Comparison of ENCODE assay signal across 26 cellular contexts in genomic region chr7:101239951-101240220, GRCh38. TPM values are rescaled to one million over a fixed set of nuclear protein-coding genes. Genes with fewer than 3 reads are reported as not detected.
DNase-seq lines count a peak whose midpoint lies in the region; ATAC-seq and TF ChIP-seq lines count a peak whose summit lies in the region.
"Had no signal": no experiment of that assay in that cellular context is flagged by ENCODE, and none has a peak within 500 bp of the region (broad histone marks: within the 10 kb centered on the region; RNA-seq: fewer than 3 reads in every experiment).

No MANE protein-coding gene starts in this region.

- peaks cover 34% of the 10 kb centered on the region for H3K79me2 ChIP-seq in osteoblast (ENCODE audit: insufficient read depth, low read length)

- 85 to 95% (median 88%) methylated on average over 9 of the region's 9 CpGs for WGBS in heart left ventricle, 4 donors
- WGBS in body of pancreas, 2 donors = 92 to 100% methylated on average over 2 to 9 of the region's 9 CpGs
- 88 to 91% methylated on average over 9 of the region's 9 CpGs for WGBS in tibial nerve, 2 donors

- H3K36me3 ChIP-seq in heart left ventricle (peaks cover 0 to 41% (median 27%) of the 10 kb centered on the region in 9 donors), body of pancreas (replicated peaks in 1 of 2; ENCODE audit: insufficient read depth in 1 of 2, low read depth in 2 of 2) (peaks cover 0 to 1% of the 10 kb centered on the region in 2 donors), osteoblast (ENCODE audit: insufficient read depth, low read length) (peaks cover 21% of the 10 kb centered on the region), tibial nerve (peaks cover 0 to 63% (median 0%) of the 10 kb centered on the region in 3 donors)
- H3K36me3 ChIP-seq: ovary had no signal

- TF ChIP-seq EP300 in tibial nerve (IDR thresholded peaks at IDR 0.05) = no peak

- ATAC-seq in heart left ventricle (no peak), Right ventricle myocardium superior (ENCODE audit: poor library complexity) (no peak), body of pancreas (no peak), HG02610 (IDR thresholded peaks at IDR 0.05; ENCODE audit: unreplicated experiment) (no peak), HG02973 (IDR thresholded peaks at IDR 0.05; ENCODE audit: unreplicated experiment) (no peak)
- ATAC-seq: activated naive CD4-positive, alpha-beta T cell treated with anti-CD3 and anti-CD28 coated beads, Interleukin-2, amount 50 U/mL, for 72 hours; GM23338; naive thymus-derived CD8-positive, alpha-beta T cell had no signal

- DNase-seq in heart left ventricle = no peak
- no peak for DNase-seq in Right ventricle myocardium superior
- DNase-seq in body of pancreas = no peak
- peak; percentile 61 for DNase-seq in osteoblast (ENCODE audit: insufficient read length, low spot score, missing footprints)
- no peak for DNase-seq in tibial nerve (ENCODE audit: low spot score in 2 of 2)
- no peak for DNase-seq in dorsolateral prefrontal cortex
- DNase-seq: activated CD4-positive, alpha-beta T cell treated with anti-CD3 and anti-CD28 coated beads, Interleukin-2, amount 50 U/mL, for 1 hour; Caco-2; effector memory CD4-positive, alpha-beta T cell; naive thymus-derived CD8-positive, alpha-beta T cell; NCI-H2081; NCI-H446; OCI-M1; ovary; SHP77 treated with DMSO at 0.1 percent for 48 hours; stimulated activated CD4-positive, alpha-beta T cell treated with anti-CD3 and anti-CD28 coated beads, Interleukin-1b, Interleukin-23, amount 100 ng/mL, for 48 hours had no signal

- TF ChIP-seq POLR2A in heart left ventricle (IDR thresholded peaks at IDR 0.05) (no peak), body of pancreas (IDR thresholded peaks at IDR 0.05) (no peak), tibial nerve (IDR thresholded peaks at IDR 0.05) (no peak)

- H3K4me1 ChIP-seq in heart left ventricle = peaks cover 5 to 71% (median 54%) of the 10 kb centered on the region in 12 donors
- H3K4me1 ChIP-seq in body of pancreas = peaks cover 49% of the 10 kb centered on the region
- H3K4me1 ChIP-seq in osteoblast (ENCODE audit: insufficient read depth, low read length) = peaks cover 7% of the 10 kb centered on the region
- H3K4me1 ChIP-seq in tibial nerve = peaks cover 0 to 75% (median 28%) of the 10 kb centered on the region in 4 donors

- H3K9me3 ChIP-seq in heart left ventricle = no peaks in the 10 kb centered on the region
- no peaks in the 10 kb centered on the region for H3K9me3 ChIP-seq in body of pancreas
- H3K9me3 ChIP-seq in osteoblast (ENCODE audit: low read depth, low read length) = no peaks in the 10 kb centered on the region
- no peaks in the 10 kb centered on the region for H3K9me3 ChIP-seq in tibial nerve
- H3K9me3 ChIP-seq: Caco-2, ovary had no signal

- H3K27me3 ChIP-seq in heart left ventricle (no peaks in the 10 kb centered on the region), body of pancreas (no peaks in the 10 kb centered on the region), osteoblast (ENCODE audit: insufficient read depth, low read length) (no peaks in the 10 kb centered on the region), tibial nerve (no peaks in the 10 kb centered on the region), dorsolateral prefrontal cortex (no peaks in the 10 kb centered on the region)
- H3K27me3 ChIP-seq: ovary had no signal

- TF ChIP-seq CTCF in heart left ventricle (IDR thresholded peaks at IDR 0.05) = no peak
- TF ChIP-seq CTCF in body of pancreas (IDR thresholded peaks at IDR 0.05) = no peak
- TF ChIP-seq CTCF in osteoblast (IDR thresholded peaks at IDR 0.05; ENCODE audit: extremely low read depth, low read depth, low read length) = no peak
- no peak for TF ChIP-seq CTCF in tibial nerve (IDR thresholded peaks at IDR 0.05)
- no peak for TF ChIP-seq CTCF in dorsolateral prefrontal cortex (IDR thresholded peaks at IDR 0.05 in 54 of 56, conservative IDR thresholded peaks at IDR 0.05 in 2 of 56; ENCODE audit: low read depth in 1 of 56, partially characterized antibody in 56 of 56)

- no peak overlapping the region for H3K4me2 ChIP-seq in osteoblast (ENCODE audit: insufficient read depth, low read length)
- H3K4me2 ChIP-seq: GM23338 had no signal

- H3K4me3 ChIP-seq in heart left ventricle (no peak overlapping the region), body of pancreas (no peak overlapping the region), osteoblast (ENCODE audit: insufficient read depth, low read length) (no peak overlapping the region), tibial nerve (no peak overlapping the region), dorsolateral prefrontal cortex (no peak overlapping the region)
- H3K4me3 ChIP-seq: GM23338, ovary had no signal

- H3K27ac ChIP-seq in heart left ventricle (peak overlapping the region; percentile 48 to 86 (median 78)), body of pancreas (peak overlapping the region; percentile 72 to 87 (median 84)), osteoblast (ENCODE audit: low read depth, low read length) (no peak overlapping the region), tibial nerve (peak overlapping the region; percentile 25 to 83 (median 82)), dorsolateral prefrontal cortex (peak overlapping the region in 14 of 59 donors; percentile 12 to 78 (median 58))
- H3K27ac ChIP-seq: ovary had no signal

- H2AFZ ChIP-seq in osteoblast (ENCODE audit: low read length) = no peak overlapping the region
- H2AFZ ChIP-seq: GM23338 had no signal

- intact Hi-C loops in heart left ventricle (cut with DNase I) = loop anchor here in 2 of 10 donors (2.0 to 10.0 kb wide), 3 partner anchors 21 to 355 kb away; partner anchors contain the start of genes UFSP1 (in 1 of the 2) and ZNHIT1 (in 1 of the 2)
- intact Hi-C loops in Right ventricle myocardium superior (cut with DNase I) = no loop called here
- intact Hi-C loops in body of pancreas (cut with DNase I) = no loop called here
- intact Hi-C loops in dorsolateral prefrontal cortex (cut with DNase I) = no loop called here

- H4K20me1 ChIP-seq in osteoblast (ENCODE audit: insufficient read depth, low read length) = peaks cover 16% of the 10 kb centered on the region

RNA-seq across cellular contexts. Expression of gene CLDN15, which starts 2.3 kb away (rescaled TPM):
- 10 to 100 TPM in 1 of 9 donors, 1 to 10 TPM in 8; 1.4 to 37.6 (median 2.2) TPM for total RNA-seq in heart left ventricle
- polyA plus RNA-seq in heart left ventricle = 1 to 10 TPM; 1.9 to 3.6 TPM
- 2.2 TPM for total RNA-seq in Right ventricle myocardium superior
- total RNA-seq in body of pancreas = 10 to 100 TPM in 1 of 2 donors, 1 to 10 TPM in 1; 7.3 to 22.1 TPM
- total RNA-seq in osteoblast = 3.3 and 4.1 TPM in 2 replicates
- 10 to 100 TPM; 12.0 to 34.8 (median 25.6) TPM for total RNA-seq in tibial nerve
- total RNA-seq in dorsolateral prefrontal cortex = 10 to 100 TPM in 67 of 120 experiments, 1 to 10 TPM in 53; 4.4 to 39.9 (median 10.5) TPM

RNA-seq across cellular contexts. Expression of gene FIS1, which starts 5.0 kb away (rescaled TPM):
- total RNA-seq in heart left ventricle (100 to 1,000 TPM; 249 to 491 (median 282) TPM), Right ventricle myocardium superior (336 TPM), body of pancreas (100 to 1,000 TPM in 1 of 2 donors, 10 to 100 TPM in 1; 88.2 to 148 TPM), osteoblast (118 and 136 TPM in 2 replicates), tibial nerve (100 to 1,000 TPM; 235 to 371 (median 348) TPM), dorsolateral prefrontal cortex (100 to 1,000 TPM; 134 to 359 (median 209) TPM)
- 100 to 1,000 TPM; 204 to 361 TPM for polyA plus RNA-seq in heart left ventricle

RNA-seq across cellular contexts. Expression of gene ZNHIT1, which starts 21.9 kb away (rescaled TPM):
- 10 to 100 TPM; 47.0 to 88.1 (median 51.3) TPM for total RNA-seq in heart left ventricle
- 100 to 1,000 TPM in 1 of 2 donors, 10 to 100 TPM in 1; 89.8 to 156 TPM for polyA plus RNA-seq in heart left ventricle
- 58.2 TPM for total RNA-seq in Right ventricle myocardium superior
- 10 to 100 TPM; 51.4 to 74.8 TPM for total RNA-seq in body of pancreas
- total RNA-seq in osteoblast = 64.4 and 66.0 TPM in 2 replicates
- total RNA-seq in tibial nerve = 100 to 1,000 TPM in 2 of 4 donors, 10 to 100 TPM in 2; 90.5 to 113 (median 99.3) TPM
- 10 to 100 TPM; 36.5 to 63.3 (median 50.0) TPM for total RNA-seq in dorsolateral prefrontal cortex

RNA-seq across cellular contexts. Expression of gene PLOD3, which starts 22.5 kb away (rescaled TPM):
- 10 to 100 TPM; 27.4 to 77.6 (median 42.0) TPM for total RNA-seq in heart left ventricle
- 10 to 100 TPM; 22.2 to 55.2 TPM for polyA plus RNA-seq in heart left ventricle
- total RNA-seq in Right ventricle myocardium superior = 39.0 TPM
- total RNA-seq in body of pancreas = 10 to 100 TPM; 23.9 to 56.0 TPM
- 78.7 and 81.8 TPM in 2 replicates for total RNA-seq in osteoblast
- total RNA-seq in tibial nerve = 10 to 100 TPM; 42.8 to 82.2 (median 57.8) TPM
- total RNA-seq in dorsolateral prefrontal cortex = 100 to 1,000 TPM in 12 of 120 experiments, 10 to 100 TPM in 108; 26.7 to 217 (median 56.2) TPM

RNA-seq across cellular contexts. Expression of gene MOGAT3, which starts 39.0 kb away (rescaled TPM):
- not detected for total RNA-seq in heart left ventricle
- not detected for polyA plus RNA-seq in heart left ventricle
- total RNA-seq in Right ventricle myocardium superior = not detected
- total RNA-seq in body of pancreas = not detected
- not detected in 2 replicates for total RNA-seq in osteoblast
- not detected for total RNA-seq in tibial nerve
- under 1 TPM in 3 of 120 experiments, not detected in 117; 0.25 to 0.69 (median 0.51) TPM for total RNA-seq in dorsolateral prefrontal cortex
- total RNA-seq: A172; activated naive CD4-positive, alpha-beta T cell treated with anti-CD3 and anti-CD28 coated beads, Interleukin-2, amount 50 U/mL, for 72 hours; cerebellum; GM23338; kidney epithelial cell; mesenteric fat pad; naive thymus-derived CD8-positive, alpha-beta T cell; T-helper 1 cell treated with Interleukin-12 subunit alpha and Interleukin-12 subunit beta and Interleukin-4 antibody, amounts not matched to agents 30 ng/mL and 1 ng/mL, for 36 hours had no signal
- polyA plus RNA-seq: esophagus; naive thymus-derived CD8-positive, alpha-beta T cell; ovary had no signal
